Comparison of ENCODE assay signal across 1 cellular context in the genomic region with DNA sequence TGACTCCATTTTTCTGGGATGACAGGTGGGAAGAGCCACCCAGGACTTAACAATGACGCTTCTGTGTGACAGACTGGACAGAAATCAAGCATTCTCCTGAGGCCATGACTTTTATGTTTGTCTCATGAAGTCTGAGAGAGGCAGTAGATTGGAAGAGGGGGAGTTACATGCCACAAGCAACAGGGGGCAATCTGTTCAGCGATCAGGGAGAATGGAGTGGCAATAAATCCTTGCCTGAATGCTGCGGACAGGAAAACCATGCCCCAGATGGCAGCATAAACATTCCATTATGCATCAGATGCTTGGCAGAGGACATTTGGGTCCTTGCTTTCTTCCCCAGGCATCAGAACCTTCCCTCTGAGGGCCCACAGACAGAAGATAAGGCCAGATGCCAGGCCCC.
TF ChIP-seq lines count a peak whose summit lies in the region.

No MANE protein-coding gene starts in this region.

TF ChIP-seq in HepG2, 621 proteins besides CTCF, POLR2A, EP300 and RAD21 (continued from another document):
- TF ChIP-seq, protein P1, sequence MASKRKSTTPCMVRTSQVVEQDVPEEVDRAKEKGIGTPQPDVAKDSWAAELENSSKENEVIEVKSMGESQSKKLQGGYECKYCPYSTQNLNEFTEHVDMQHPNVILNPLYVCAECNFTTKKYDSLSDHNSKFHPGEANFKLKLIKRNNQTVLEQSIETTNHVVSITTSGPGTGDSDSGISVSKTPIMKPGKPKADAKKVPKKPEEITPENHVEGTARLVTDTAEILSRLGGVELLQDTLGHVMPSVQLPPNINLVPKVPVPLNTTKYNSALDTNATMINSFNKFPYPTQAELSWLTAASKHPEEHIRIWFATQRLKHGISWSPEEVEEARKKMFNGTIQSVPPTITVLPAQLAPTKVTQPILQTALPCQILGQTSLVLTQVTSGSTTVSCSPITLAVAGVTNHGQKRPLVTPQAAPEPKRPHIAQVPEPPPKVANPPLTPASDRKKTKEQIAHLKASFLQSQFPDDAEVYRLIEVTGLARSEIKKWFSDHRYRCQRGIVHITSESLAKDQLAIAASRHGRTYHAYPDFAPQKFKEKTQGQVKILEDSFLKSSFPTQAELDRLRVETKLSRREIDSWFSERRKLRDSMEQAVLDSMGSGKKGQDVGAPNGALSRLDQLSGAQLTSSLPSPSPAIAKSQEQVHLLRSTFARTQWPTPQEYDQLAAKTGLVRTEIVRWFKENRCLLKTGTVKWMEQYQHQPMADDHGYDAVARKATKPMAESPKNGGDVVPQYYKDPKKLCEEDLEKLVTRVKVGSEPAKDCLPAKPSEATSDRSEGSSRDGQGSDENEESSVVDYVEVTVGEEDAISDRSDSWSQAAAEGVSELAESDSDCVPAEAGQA (IDR thresholded peaks at IDR 0.05; ENCODE audit: low read depth): no peak
- TF ChIP-seq, protein P1 (CRISPR knock-in tag; IDR thresholded peaks at IDR 0.05; ENCODE audit: borderline replicate concordance): no peak
- TF ChIP-seq SRY (CRISPR knock-in tag; IDR thresholded peaks at IDR 0.05) (no peak), ZNF33B (CRISPR knock-in tag; IDR thresholded peaks at IDR 0.05) (no peak), PAWR (CRISPR knock-in tag; IDR thresholded peaks at IDR 0.05; ENCODE audit: borderline replicate concordance) (no peak), ZNF367 (CRISPR knock-in tag; IDR thresholded peaks at IDR 0.05; ENCODE audit: borderline replicate concordance) (no peak), ZFP36L2 (CRISPR knock-in tag; IDR thresholded peaks at IDR 0.05) (no peak), MXI1 (IDR thresholded peaks at IDR 0.05; ENCODE audit: borderline replicate concordance, low read depth, low read length) (no peak), MEIS1 (CRISPR knock-in tag; IDR thresholded peaks at IDR 0.05; ENCODE audit: borderline replicate concordance) (no peak), SKI (IDR thresholded peaks at IDR 0.05; ENCODE audit: partially characterized antibody) (no peak)
- TF ChIP-seq, protein P2, sequence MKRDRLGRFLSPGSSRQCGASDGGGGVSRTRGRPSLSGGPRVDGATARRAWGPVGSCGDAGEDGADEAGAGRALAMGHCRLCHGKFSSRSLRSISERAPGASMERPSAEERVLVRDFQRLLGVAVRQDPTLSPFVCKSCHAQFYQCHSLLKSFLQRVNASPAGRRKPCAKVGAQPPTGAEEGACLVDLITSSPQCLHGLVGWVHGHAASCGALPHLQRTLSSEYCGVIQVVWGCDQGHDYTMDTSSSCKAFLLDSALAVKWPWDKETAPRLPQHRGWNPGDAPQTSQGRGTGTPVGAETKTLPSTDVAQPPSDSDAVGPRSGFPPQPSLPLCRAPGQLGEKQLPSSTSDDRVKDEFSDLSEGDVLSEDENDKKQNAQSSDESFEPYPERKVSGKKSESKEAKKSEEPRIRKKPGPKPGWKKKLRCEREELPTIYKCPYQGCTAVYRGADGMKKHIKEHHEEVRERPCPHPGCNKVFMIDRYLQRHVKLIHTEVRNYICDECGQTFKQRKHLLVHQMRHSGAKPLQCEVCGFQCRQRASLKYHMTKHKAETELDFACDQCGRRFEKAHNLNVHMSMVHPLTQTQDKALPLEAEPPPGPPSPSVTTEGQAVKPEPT (CRISPR knock-in tag; IDR thresholded peaks at IDR 0.05; ENCODE audit: low read depth): no peak
